Comparison of ENCODE assay signal across 8 cellular contexts in the genomic region with DNA sequence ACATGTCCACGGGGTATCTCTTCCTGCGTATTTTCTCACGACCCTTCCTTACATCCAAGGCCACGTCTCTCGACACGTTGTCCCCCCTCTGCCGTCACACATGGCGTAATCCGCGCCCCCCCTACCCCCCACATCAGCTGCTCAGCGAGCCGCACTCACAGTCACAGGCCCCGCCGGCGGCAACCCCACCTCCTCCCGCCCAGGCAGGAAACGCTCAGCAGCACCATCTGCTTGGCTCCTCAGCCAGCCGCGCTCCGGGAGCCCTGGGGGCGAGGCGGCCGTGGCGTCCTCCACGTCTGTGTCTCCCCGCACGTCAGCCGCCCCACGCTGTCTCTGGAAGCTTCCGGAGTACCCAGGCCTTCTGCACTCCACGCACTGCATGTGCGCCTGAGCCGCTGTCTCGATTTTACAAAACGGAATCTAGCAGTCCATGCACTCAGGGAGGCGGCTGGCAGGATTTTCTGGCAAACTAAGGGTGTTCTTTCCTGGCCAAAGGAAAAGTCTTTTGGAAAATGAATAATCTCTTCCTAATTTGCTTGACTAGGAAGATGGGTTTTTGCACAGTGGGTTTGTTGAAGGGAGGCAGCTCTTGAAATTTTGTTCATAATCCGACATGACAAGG.
DNase-seq lines count a peak whose midpoint lies in the region; ATAC-seq and TF ChIP-seq lines count a peak whose summit lies in the region.

No MANE protein-coding gene starts in this region.

- H3K9ac ChIP-seq in fibroblast of lung (ENCODE audit: insufficient read depth, low read length) = peak overlapping the region; percentile 67

- H2AFZ ChIP-seq in fibroblast of lung (ENCODE audit: low read length) = peak overlapping the region; percentile 69
- peak overlapping the region; percentile 40 for H2AFZ ChIP-seq in osteoblast (ENCODE audit: low read length)

- ATAC-seq in GM21367 (IDR thresholded peaks at IDR 0.05; ENCODE audit: unreplicated experiment) = peak; percentile 40

- H3K9me3 ChIP-seq in fibroblast of lung (ENCODE audit: control insufficient read depth, insufficient read depth, low read depth, low read length) (no peaks in the 10 kb centered on the region), osteoblast (ENCODE audit: low read depth, low read length) (no peaks in the 10 kb centered on the region)

- H3K27ac ChIP-seq in fibroblast of lung (ENCODE audit: insufficient read depth, low read length) (peak overlapping the region; percentile 92), osteoblast (ENCODE audit: low read depth, low read length) (no peak overlapping the region), temporal lobe (ENCODE audit: low read depth, low read length) (peak overlapping the region; percentile 68)

- H3K36me3 ChIP-seq in BJ (ENCODE audit: control insufficient read depth, insufficient read depth, low read length) = no peaks in the 10 kb centered on the region
- H3K36me3 ChIP-seq in fibroblast of lung (ENCODE audit: control insufficient read depth, insufficient read depth, low read length) = no peaks in the 10 kb centered on the region
- no peaks in the 10 kb centered on the region for H3K36me3 ChIP-seq in osteoblast (ENCODE audit: insufficient read depth, low read length)

- H3K27me3 ChIP-seq in BJ (ENCODE audit: control insufficient read depth, insufficient read depth, low read length) = no peaks in the 10 kb centered on the region
- no peaks in the 10 kb centered on the region for H3K27me3 ChIP-seq in fibroblast of lung (ENCODE audit: control insufficient read depth, insufficient read depth, low read length)
- peaks cover 4% of the 10 kb centered on the region for H3K27me3 ChIP-seq in osteoblast (ENCODE audit: insufficient read depth, low read length)

- H3K79me2 ChIP-seq in fibroblast of lung (ENCODE audit: control insufficient read depth, insufficient read depth, low read length) (no peaks in the 10 kb centered on the region), osteoblast (ENCODE audit: insufficient read depth, low read length) (no peaks in the 10 kb centered on the region)

- CTCF ChIA-PET in BJ (lab: Yijun Ruan, JAX) = interaction anchor here (1.5 kb wide), 1 partner anchor 283 kb away, joined by 4 read pairs; no protein-coding TSS in a partner anchor

- H3K4me3 ChIP-seq in BJ (ENCODE audit: low read depth, low read length) (peak overlapping the region; percentile 5; the same call in 1 of the 2 replicates), fibroblast of lung (replicated peaks in 1 of 4; ENCODE audit: control extremely low read depth in 1 of 4, insufficient read depth in 1 of 4, low read depth in 3 of 4, low read length in 4 of 4) (peak overlapping the region in 1 of 4 experiments; percentile 33), osteoblast (ENCODE audit: insufficient read depth, low read length) (no peak overlapping the region)

- H3K4me1 ChIP-seq in fibroblast of lung (ENCODE audit: control insufficient read depth, extremely low read depth, insufficient read depth, low read length) = peaks cover 4% of the 10 kb centered on the region
- H3K4me1 ChIP-seq in osteoblast (ENCODE audit: insufficient read depth, low read length) = no peaks in the 10 kb centered on the region

- DNase-seq in BJ (ENCODE audit: low read depth) (peak; percentile 59), NCI-H526 (lab: John Stamatoyannopoulos, UW) (peak; percentile 32 to 77), fibroblast of lung (ENCODE audit: low read depth in 2 of 2) (peak; percentile 71 to 77), osteoblast (ENCODE audit: insufficient read length, low spot score, missing footprints) (no peak), NCI-H1105 treated with DMSO at 0.1 percent for 48 hours (lab: John Stamatoyannopoulos, UW) (no peak)
- DNase-seq in activated T-cell treated with anti-CD3 and anti-CD28 coated beads, Interleukin-2, amount 50 U/mL, for 48 hours = peak; percentile 67 to 79

- H3K4me2 ChIP-seq in fibroblast of lung (ENCODE audit: extremely low read depth, insufficient read depth, low read length) (peak overlapping the region; percentile 54), osteoblast (ENCODE audit: insufficient read depth, low read length) (peak overlapping the region; percentile 10)

- H4K20me1 ChIP-seq in fibroblast of lung (ENCODE audit: control insufficient read depth, extremely low read depth, insufficient read depth, low read length) = no peaks in the 10 kb centered on the region
- H4K20me1 ChIP-seq in osteoblast (ENCODE audit: insufficient read depth, low read length) = no peaks in the 10 kb centered on the region

- POLR2A ChIA-PET in BJ (lab: Charles Lee) = interaction anchor here (0.7 kb wide), 1 partner anchor 29 kb away, joined by 3 read pairs; no protein-coding TSS in a partner anchor

- TF ChIP-seq CTCF in BJ (IDR thresholded peaks at IDR 0.05; ENCODE audit: insufficient read depth, low read depth, low read length) (peak; percentile 7; the same call in 1 of the 2 replicates), fibroblast of lung (conservative IDR thresholded peaks at IDR 0.05 in 1 of 2, IDR thresholded peaks at IDR 0.05 in 1 of 2; ENCODE audit: low read depth in 1 of 2, low read length in 2 of 2) (no peak), osteoblast (IDR thresholded peaks at IDR 0.05; ENCODE audit: extremely low read depth, low read depth, low read length) (no peak)

Comparison
In these comparisons a context has a peak if more than half of its experiments do, and no peak if none do; other contexts are left out.
1. DNase-seq: peak in BJ (single experiment), NCI-H526 (2 of 2), activated T-cell treated with anti-CD3 and anti-CD28 coated beads, Interleukin-2, amount 50 U/mL, for 48 hours (2 of 2) and fibroblast of lung (2 of 2); none in osteoblast (single experiment) and NCI-H1105 treated with DMSO at 0.1 percent for 48 hours (single experiment).